1 cellular context compared by ENCODE assay signal in genomic region chr2:100321881-100322820, GRCh38.
TF ChIP-seq lines count a peak whose summit lies in the region.

LONRF2 (minus strand) TSS chr2:100322501; CDS start chr2:100322093, 408 bp downstream.

TF ChIP-seq in H1, 55 proteins besides CTCF, POLR2A, EP300 and RAD21 (continued from another document):
- TF ChIP-seq CBX5 (IDR thresholded peaks at IDR 0.05; ENCODE audit: low read depth, low read length) (no peak), CHD2 (IDR thresholded peaks at IDR 0.05; ENCODE audit: low read length) (no peak), SUZ12 (IDR thresholded peaks at IDR 0.05; ENCODE audit: low read length) (peak; percentile 72), BACH1 (IDR thresholded peaks at IDR 0.05; ENCODE audit: low read length) (0 out of 2 replicates have a peak, but pooled peaks have one; percentile 17), YY1 (IDR thresholded peaks at IDR 0.05; ENCODE audit: low read depth, low read length) (no peak), FOSL1 (IDR thresholded peaks at IDR 0.05; ENCODE audit: insufficient read depth, low read depth, low read length) (no peak), TBP (IDR thresholded peaks at IDR 0.05; ENCODE audit: low read depth, low read length) (no peak), SIRT6 (IDR thresholded peaks at IDR 0.05; ENCODE audit: low read length) (no peak), MAFK (IDR thresholded peaks at IDR 0.05; ENCODE audit: low read depth, low read length) (no peak), USF2 (IDR thresholded peaks at IDR 0.05; ENCODE audit: low read length) (no peak), EZH2 (IDR thresholded peaks at IDR 0.05; ENCODE audit: low read depth, low read length, severe bottlenecking) (peak; percentile 70), SP4 (IDR thresholded peaks at IDR 0.05; ENCODE audit: low read length) (no peak), CBX8 (IDR thresholded peaks at IDR 0.05; ENCODE audit: borderline replicate concordance, low read depth, low read length) (no peak), POU5F1 (IDR thresholded peaks at IDR 0.05; ENCODE audit: low read depth, low read length) (no peak), SAP30 (IDR thresholded peaks at IDR 0.05; ENCODE audit: insufficient read depth, insufficient replicate concordance, low read length) (no peak), SRF (IDR thresholded peaks at IDR 0.05; ENCODE audit: low read depth, low read length) (no peak), HDAC2 (IDR thresholded peaks at IDR 0.05; ENCODE audit: borderline replicate concordance in 1 of 2, low read depth in 2 of 2, low read length in 2 of 2) (no peak), SIN3A (conservative IDR thresholded peaks at IDR 0.05 in 1 of 2, IDR thresholded peaks at IDR 0.05 in 1 of 2; ENCODE audit: low read depth in 1 of 2, low read length in 2 of 2) (no peak), PHF8 (conservative IDR thresholded peaks at IDR 0.05; ENCODE audit: low read depth, low read length) (no peak), GTF2F1 (IDR thresholded peaks at IDR 0.05; ENCODE audit: borderline replicate concordance, low read depth, low read length) (no peak), CEBPB (IDR thresholded peaks at IDR 0.05; ENCODE audit: low read depth, low read length) (no peak), RFX5 (IDR thresholded peaks at IDR 0.05; ENCODE audit: borderline replicate concordance, low read depth, low read length) (no peak), RNF2 (IDR thresholded peaks at IDR 0.05; ENCODE audit: borderline replicate concordance, low read depth, low read length, missing control alignments, poor library complexity, severe bottlenecking) (peak; percentile 42), EGR1 (IDR thresholded peaks at IDR 0.05; ENCODE audit: borderline replicate concordance, low read depth, low read length) (no peak), SP1 (IDR thresholded peaks at IDR 0.05; ENCODE audit: low read depth, low read length) (no peak), BRCA1 (IDR thresholded peaks at IDR 0.05; ENCODE audit: low read depth, low read length) (no peak), NANOG (IDR thresholded peaks at IDR 0.05; ENCODE audit: insufficient read depth, low read depth, low read length, poor library complexity, severe bottlenecking) (no peak), ASH2L (IDR thresholded peaks at IDR 0.05; ENCODE audit: low read length) (no peak), KDM5A (IDR thresholded peaks at IDR 0.05; ENCODE audit: low read length) (no peak), RBBP5 (IDR thresholded peaks at IDR 0.05; ENCODE audit: borderline replicate concordance, low read depth, low read length) (no peak), ATF2 (IDR thresholded peaks at IDR 0.05; ENCODE audit: low read length) (no peak), KDM4A (IDR thresholded peaks at IDR 0.05; ENCODE audit: low read depth, low read length, severe bottlenecking) (peak; percentile 82), RXRA (IDR thresholded peaks at IDR 0.05; ENCODE audit: insufficient read depth, low read depth, low read length) (no peak), CREB1 (IDR thresholded peaks at IDR 0.05) (no peak), POLR2AphosphoS5 (IDR thresholded peaks at IDR 0.05; ENCODE audit: low read depth, low read length) (no peak), NRF1 (IDR thresholded peaks at IDR 0.05; ENCODE audit: low read depth, low read length) (no peak), JUN (IDR thresholded peaks at IDR 0.05; ENCODE audit: low read depth, low read length) (no peak), ATF3 (IDR thresholded peaks at IDR 0.05; ENCODE audit: insufficient read depth, low read depth, low read length) (no peak), MAX (IDR thresholded peaks at IDR 0.05) (peak; percentile 26; the same call in 1 of the 2 replicates), TAF7 (optimal IDR thresholded peaks at IDR 0.05; ENCODE audit: borderline replicate concordance, low read depth, low read length) (no peak), JUND (IDR thresholded peaks at IDR 0.05; ENCODE audit: low read length) (no peak), CHD7 (IDR thresholded peaks at IDR 0.05; ENCODE audit: insufficient replicate concordance, low read length) (no peak), KDM1A (IDR thresholded peaks at IDR 0.05; ENCODE audit: borderline replicate concordance, low read length) (no peak), TEAD4 (IDR thresholded peaks at IDR 0.05; ENCODE audit: low read depth, low read length) (no peak)
